In genomic region chr4:81351653-81352455, GRCh38 we compare ENCODE assay signal across 8 cellular contexts.
A peak's percentile ranks its signal among the peaks of the same experiment; 100 is the strongest.
DNase-seq lines count a peak whose midpoint lies in the region; ATAC-seq and TF ChIP-seq lines count a peak whose summit lies in the region.

No MANE protein-coding gene starts in this region.

- H3K9me3 ChIP-seq in endodermal cell (ENCODE audit: control insufficient read depth, low read length) = no peaks in the 10 kb centered on the region

- no peaks in the 10 kb centered on the region for H3K36me3 Mint-ChIP-seq in endodermal cell (ENCODE audit: low read depth)

- 42 to 47% methylated on average over 6 to 10 of the region's 11 CpGs for WGBS in endodermal cell (ENCODE audit: insufficient coverage in 1 of 2, insufficient read length in 1 of 2), 2 experiments

- no peak overlapping the region for H3K27ac ChIP-seq in endodermal cell (ENCODE audit: low read depth, low read length)

- DNase-seq in COLO668 (lab: John Stamatoyannopoulos, UW; ENCODE audit: unreplicated experiment) (peak; percentile 75), NCI-H69 (lab: John Stamatoyannopoulos, UW) (peak; percentile 66), endodermal cell (peak; percentile 92), myocyte (ENCODE audit: low read depth) (peak; percentile 83)
- DNase-seq in activated CD8-positive, alpha-beta memory T cell treated with anti-CD3 and anti-CD28 coated beads for 24 hours = peak; percentile 82
- DNase-seq in stimulated activated CD8-positive, alpha-beta memory T cell treated with anti-CD3 and anti-CD28 coated beads, Interleukin-7, amount 100 ng/mL, for 4 hours (ENCODE audit: low read depth in 2 of 2) = peak; percentile 13 to 35

- no peak overlapping the region for H3K4me3 ChIP-seq in endodermal cell (ENCODE audit: low read length)

- TF ChIP-seq CTCF in endodermal cell (conservative IDR thresholded peaks at IDR 0.05) = peak; percentile 95

- no peaks in the 10 kb centered on the region for H3K9me3 Mint-ChIP-seq in endodermal cell

- ATAC-seq in GM19372 (IDR thresholded peaks at IDR 0.05; ENCODE audit: low read depth, unreplicated experiment) (peak; percentile 84), HG03442 (IDR thresholded peaks at IDR 0.05; ENCODE audit: unreplicated experiment) (peak; percentile 93)

- H3K27me3 ChIP-seq in endodermal cell (ENCODE audit: control insufficient read depth, insufficient read depth, low read length, poor library complexity, severe bottlenecking) = no peaks in the 10 kb centered on the region

- H3K4me3 Mint-ChIP-seq in endodermal cell = no peak overlapping the region

- H3K4me1 ChIP-seq in endodermal cell (ENCODE audit: control insufficient read depth, insufficient read depth, low read length) = no peaks in the 10 kb centered on the region

- H3K4me1 Mint-ChIP-seq in endodermal cell = peaks cover 7% of the 10 kb centered on the region

- H3K36me3 ChIP-seq in endodermal cell (ENCODE audit: control insufficient read depth, insufficient read depth, low read length) = no peaks in the 10 kb centered on the region

- H3K27me3 Mint-ChIP-seq in endodermal cell (ENCODE audit: insufficient read depth) = peaks cover 9% of the 10 kb centered on the region

- H3K9ac ChIP-seq in endodermal cell (ENCODE audit: extremely low read depth, low read length, poor library complexity, severe bottlenecking) = no peak overlapping the region

- H3K27ac Mint-ChIP-seq in endodermal cell = no peak overlapping the region

Comparison
In these comparisons a context has a peak if more than half of its experiments do, and no peak if none do; other contexts are left out.
1. DNase-seq: peak in every context shown above with its lines; median percentile 92 in endodermal cell; 83 in myocyte; 82 in activated CD8-positive, alpha-beta memory T cell treated with anti-CD3 and anti-CD28 coated beads for 24 hours; 75 in COLO668; 66 in NCI-H69; 24 in stimulated activated CD8-positive, alpha-beta memory T cell treated with anti-CD3 and anti-CD28 coated beads, Interleukin-7, amount 100 ng/mL, for 4 hours.